ENCODE assay signal across 9 cellular contexts in the genomic region with DNA sequence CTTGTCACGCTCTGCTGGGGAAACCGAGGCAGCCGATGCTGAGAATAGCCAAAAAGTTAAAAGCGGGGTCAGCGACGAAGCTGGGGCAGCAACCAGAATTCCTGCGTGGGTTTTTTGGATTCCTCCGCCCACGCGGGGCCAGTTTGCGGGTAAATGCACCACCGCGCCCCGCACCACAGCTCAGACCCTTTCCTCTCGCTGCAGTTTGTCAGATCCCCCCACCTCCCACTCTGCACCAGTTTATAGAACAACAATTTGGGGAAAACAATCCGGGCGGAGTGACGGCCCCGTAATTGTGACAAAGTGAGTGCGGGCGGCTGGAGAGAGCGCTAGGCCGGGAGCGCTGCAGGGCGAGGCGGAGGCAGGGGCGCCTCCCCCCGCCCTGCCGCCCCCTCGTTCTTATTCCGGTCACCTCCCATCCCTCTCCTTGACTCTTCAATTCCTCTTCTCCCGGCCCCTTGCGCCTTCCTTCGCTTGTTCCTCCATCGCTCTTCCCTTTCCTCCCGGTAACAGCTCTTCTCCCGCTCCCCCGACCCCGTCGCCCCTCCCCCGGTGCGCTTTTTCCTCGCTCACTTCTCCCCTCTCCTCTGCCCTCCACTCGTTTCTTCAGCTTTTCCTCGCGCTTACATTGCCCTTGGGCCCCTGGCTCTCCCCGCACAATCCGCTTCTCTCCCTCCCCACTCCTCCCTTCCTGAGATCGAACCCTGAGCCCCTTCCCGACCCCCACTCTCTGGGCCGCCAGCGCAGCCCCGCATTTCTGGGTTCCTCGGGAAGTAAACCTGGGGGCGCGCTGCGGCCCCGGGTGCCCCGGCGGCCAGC.
DNase-seq lines count a peak whose midpoint lies in the region; ATAC-seq and TF ChIP-seq lines count a peak whose summit lies in the region.
"Had no signal": no experiment of that assay in that cellular context is flagged by ENCODE, and none has a peak within 500 bp of the region (broad histone marks: within the 10 kb centered on the region; RNA-seq: fewer than 3 reads in every experiment).

No MANE protein-coding gene starts in this region.

- H3K4me1 ChIP-seq in ES-I3 (ENCODE audit: insufficient read depth, low read length) (peaks cover 10% of the 10 kb centered on the region), mucosa of rectum (ENCODE audit: control insufficient read depth in 2 of 2, insufficient read depth in 2 of 2, low read length in 2 of 2) (peaks cover 45 to 47% of the 10 kb centered on the region in 2 donors)

- H3K9ac ChIP-seq in ES-I3 (ENCODE audit: low read depth, low read length) (peak overlapping the region; percentile 41; the same call in 1 of the 2 replicates), mucosa of rectum (ENCODE audit: low read depth in 1 of 2, low read length in 2 of 2) (no peak overlapping the region)

- no peak for ATAC-seq in HG02938 (IDR thresholded peaks at IDR 0.05; ENCODE audit: unreplicated experiment)

- no peaks in the 10 kb centered on the region for H3K9me3 ChIP-seq in ES-I3 (ENCODE audit: control insufficient read depth, insufficient read depth, low read length)
- H3K9me3 ChIP-seq in mucosa of rectum (ENCODE audit: control insufficient read depth in 2 of 2, low read length in 2 of 2), result no peaks in the 10 kb centered on the region
- H3K9me3 ChIP-seq: neutrophil had no signal

- DNase-seq in astrocyte of the spinal cord (ENCODE audit: low read depth, low spot score) (no peak), HEK293T (ENCODE audit: extremely low spot score) (no peak), NCI-H1092 (lab: John Stamatoyannopoulos, UW) (no peak), SIG-M5 (lab: John Stamatoyannopoulos, UW) (no peak)

- in situ Hi-C loops in astrocyte of the spinal cord (cut with HindIII; ENCODE audit: low sequenced_read_pairs), result no loop called here

- no peaks in the 10 kb centered on the region for H3K36me3 ChIP-seq in ES-I3 (ENCODE audit: insufficient read depth, low read length)
- H3K36me3 ChIP-seq in mucosa of rectum (ENCODE audit: control insufficient read depth in 2 of 2, insufficient read depth in 2 of 2, low read length in 2 of 2), result peaks cover 0 to under 1% of the 10 kb centered on the region in 2 donors
- H3K36me3 ChIP-seq: neutrophil had no signal

- peaks cover 33 to 36% of the 10 kb centered on the region in 2 donors for H3K27me3 ChIP-seq in mucosa of rectum (ENCODE audit: control insufficient read depth in 2 of 2, insufficient read depth in 2 of 2, low read length in 2 of 2)

- no peak for TF ChIP-seq CTCF in 22Rv1 (IDR thresholded peaks at IDR 0.05)
- no peak for TF ChIP-seq CTCF in astrocyte of the spinal cord (IDR thresholded peaks at IDR 0.05; ENCODE audit: low read depth, low read length)

- CTCF ChIA-PET in HEK293T (lab: Yijun Ruan, JAX), result interaction anchor here (0.6 to 4.5 kb wide), 6 partner anchors 8 to 1585 kb away, joined by 3 to 43 read pairs (median 6); a partner anchor contains a TSS

- H3K4me3 ChIP-seq in astrocyte of the spinal cord (ENCODE audit: low read depth, low read length) (peak overlapping the region; percentile 28), mucosa of rectum (ENCODE audit: low read length in 2 of 2) (peak overlapping the region; percentile 48 to 62)

- H3K27ac ChIP-seq in 22Rv1, result peak overlapping the region; percentile 95
- no peak overlapping the region for H3K27ac ChIP-seq in mucosa of rectum (ENCODE audit: low read depth in 2 of 2, low read length in 2 of 2)
- H3K27ac ChIP-seq: neutrophil had no signal

- POLR2A ChIA-PET in HEK293T (lab: Yijun Ruan, JAX), result interaction anchor here (1.4 to 4.0 kb wide), 5 partner anchors 14 to 53 kb away, joined by 4 to 30 read pairs (median 7); a partner anchor contains a TSS

TF ChIP-seq in HEK293T, 16 proteins besides CTCF, POLR2A, EP300 and RAD21:
- TF ChIP-seq HDGF (IDR thresholded peaks at IDR 0.05; ENCODE audit: borderline replicate concordance), result no peak
- TF ChIP-seq SP1 (IDR thresholded peaks at IDR 0.05), result no peak
- TF ChIP-seq NFRKB (IDR thresholded peaks at IDR 0.05), result no peak
- TF ChIP-seq L3MBTL2 (conservative IDR thresholded peaks at IDR 0.05), result no peak
